In genomic region chr6:131250121-131250520, GRCh38 we compare ENCODE assay signal across 9 cellular contexts.
DNase-seq lines count a peak whose midpoint lies in the region; ATAC-seq and TF ChIP-seq lines count a peak whose summit lies in the region.
"Had no signal": no experiment of that assay in that cellular context is flagged by ENCODE, and none has a peak within 500 bp of the region (broad histone marks: within the 10 kb centered on the region; RNA-seq: fewer than 3 reads in every experiment).

No MANE protein-coding gene starts in this region.

- no peaks in the 10 kb centered on the region for H3K9me3 ChIP-seq in CD8-positive, alpha-beta T cell (ENCODE audit: low read length)
- H3K9me3 ChIP-seq in iPS DF 6.9 (ENCODE audit: control insufficient read depth, insufficient read depth, low read length): no peaks in the 10 kb centered on the region

- CTCF ChIA-PET in CD8-positive, alpha-beta T cell (lab: Charles Lee): interaction anchor here (1.6 kb wide), 1 partner anchor 67 kb away, joined by 5 read pairs; no protein-coding TSS in a partner anchor

- no peaks in the 10 kb centered on the region for H3K36me3 ChIP-seq in CD8-positive, alpha-beta T cell (ENCODE audit: insufficient read depth, low read length)
- H3K36me3 ChIP-seq in iPS DF 6.9 (ENCODE audit: control insufficient read depth, insufficient read depth, low read length): no peaks in the 10 kb centered on the region

- no peak for TF ChIP-seq CTCF in CD8-positive, alpha-beta T cell (IDR thresholded peaks at IDR 0.05)
- peak in 1 of 2 experiments; percentile 24 for TF ChIP-seq CTCF in brain (conservative IDR thresholded peaks at IDR 0.05)

- peaks cover 41% of the 10 kb centered on the region for H3K4me1 Mint-ChIP-seq in CD8-positive, alpha-beta T cell (ENCODE audit: low read depth)
- H3K4me1 Mint-ChIP-seq in brain: peaks cover 55% of the 10 kb centered on the region

- ATAC-seq in CD8-positive, alpha-beta T cell: peak; percentile 75
- peak; percentile 85 for ATAC-seq in GM21390 (IDR thresholded peaks at IDR 0.05; ENCODE audit: unreplicated experiment)

- H3K4me3 ChIP-seq in CD8-positive, alpha-beta T cell (ENCODE audit: low read depth, low read length): peak overlapping the region; percentile 10
- H3K4me3 ChIP-seq in iPS DF 6.9 (ENCODE audit: low read length): peak overlapping the region; percentile 25; the same call in 1 of the 2 replicates

- H3K4me1 ChIP-seq in CD8-positive, alpha-beta T cell (ENCODE audit: insufficient read depth, low read length): peaks cover 27% of the 10 kb centered on the region
- no peaks in the 10 kb centered on the region for H3K4me1 ChIP-seq in iPS DF 6.9 (ENCODE audit: control insufficient read depth, insufficient read depth, low read length)

- H3K27me3 Mint-ChIP-seq in CD8-positive, alpha-beta T cell (ENCODE audit: low read depth): no peaks in the 10 kb centered on the region
- H3K27me3 Mint-ChIP-seq in brain: no peaks in the 10 kb centered on the region

- H3K9me3 Mint-ChIP-seq in CD8-positive, alpha-beta T cell: no peaks in the 10 kb centered on the region
- no peaks in the 10 kb centered on the region for H3K9me3 Mint-ChIP-seq in brain

- no peaks in the 10 kb centered on the region for H3K27me3 ChIP-seq in CD8-positive, alpha-beta T cell (ENCODE audit: insufficient read depth, low read length)
- H3K27me3 ChIP-seq in iPS DF 6.9 (ENCODE audit: control insufficient read depth, insufficient read depth, low read length): no peaks in the 10 kb centered on the region

- WGBS in iPS DF 6.9 (ENCODE audit: insufficient coverage, insufficient read length): no CpG with 5 or more reads among the region's 9 CpGs

- H3K27ac ChIP-seq in CD8-positive, alpha-beta T cell (ENCODE audit: low read depth, low read length): no peak overlapping the region
- no peak overlapping the region for H3K27ac ChIP-seq in iPS DF 6.9 (ENCODE audit: low read length)
- H3K27ac ChIP-seq: KMS-11 had no signal

- H3K27ac Mint-ChIP-seq in CD8-positive, alpha-beta T cell: peak overlapping the region; percentile 50
- peak overlapping the region; percentile 88 to 96 (median 91) for H3K27ac Mint-ChIP-seq in brain

- H3K4me3 Mint-ChIP-seq in CD8-positive, alpha-beta T cell: peak overlapping the region; percentile 77
- peak overlapping the region; percentile 82 to 90 (median 85) for H3K4me3 Mint-ChIP-seq in brain

- POLR2A ChIA-PET in CD8-positive, alpha-beta T cell (lab: Charles Lee): no interaction called here

- intact Hi-C loops in CD8-positive, alpha-beta T cell (cut with DNase I, micrococcal nuclease): loop anchor here in 1 of 2 experiments (2.0 to 5.0 kb wide), 2 partner anchors 33 to 59 kb away; no protein-coding TSS in a partner anchor

- peaks cover 13% of the 10 kb centered on the region for H3K36me3 Mint-ChIP-seq in CD8-positive, alpha-beta T cell
- no peaks in the 10 kb centered on the region for H3K36me3 Mint-ChIP-seq in brain

- peak in 5 of 7 experiments; percentile 2 to 57 (median 20) for DNase-seq in CD8-positive, alpha-beta T cell
- DNase-seq in LoVo (ENCODE audit: low spot score) (peak; percentile 8), iPS DF 6.9 (ENCODE audit: low read depth, low spot score) (peak; percentile 39), retina (peak; percentile 73), NCI-H1930 (lab: John Stamatoyannopoulos, UW) (no peak)
- DNase-seq in activated CD4-positive, alpha-beta T cell treated with anti-CD3 and anti-CD28 coated beads for 1 hour: no peak

Comparison
In these comparisons a context has a peak if more than half of its experiments do, and no peak if none do; other contexts are left out.
1. DNase-seq: peak in CD8-positive, alpha-beta T cell (5 of 7), LoVo (single experiment), iPS DF 6.9 (single experiment) and retina (single experiment); none in NCI-H1930 (0 of 2) and activated CD4-positive, alpha-beta T cell treated with anti-CD3 and anti-CD28 coated beads for 1 hour (single experiment).